ENCODE assay signal across 19 cellular contexts in genomic region chr2:8600456-8600855, GRCh38.
DNase-seq lines count a peak whose midpoint lies in the region; ATAC-seq and TF ChIP-seq lines count a peak whose summit lies in the region.
"Had no signal": no experiment of that assay in that cellular context is flagged by ENCODE, and none has a peak within 500 bp of the region (broad histone marks: within the 10 kb centered on the region; RNA-seq: fewer than 3 reads in every experiment).

No MANE protein-coding gene starts in this region.

- no peaks in the 10 kb centered on the region for H3K4me1 Mint-ChIP-seq in activated CD4-positive, alpha-beta T cell treated with anti-CD3 and anti-CD28 coated beads, Interleukin-2, amount 10 ng/mL, durations not matched to agents 7 days and 5 days
- H3K4me1 Mint-ChIP-seq in nephron progenitor cell, result peaks cover 46% of the 10 kb centered on the region

- H3K4me1 ChIP-seq in suprapubic skin (no peaks in the 10 kb centered on the region), PC-3 (ENCODE audit: insufficient read depth, low read length) (peaks cover 41% of the 10 kb centered on the region)

- no peaks in the 10 kb centered on the region for H3K9me3 Mint-ChIP-seq in activated CD4-positive, alpha-beta T cell treated with anti-CD3 and anti-CD28 coated beads, Interleukin-2, amount 10 ng/mL, durations not matched to agents 7 days and 5 days
- no peaks in the 10 kb centered on the region for H3K9me3 Mint-ChIP-seq in nephron progenitor cell
- H3K9me3 Mint-ChIP-seq: CD4-positive, alpha-beta T cell had no signal

- H2AFZ ChIP-seq in PC-3 (ENCODE audit: low read length), result no peak overlapping the region

- intact Hi-C loops in PC-3 (cut with micrococcal nuclease), result loop anchor here (10.0 kb wide), 1 partner anchor 156 kb away; no protein-coding TSS in a partner anchor

- CTCF ChIA-PET in activated CD4-positive, alpha-beta T cell treated with anti-CD3 and anti-CD28 coated beads, Interleukin-2, amount 10 ng/mL, durations not matched to agents 7 days and 5 days (lab: Charles Lee), result no interaction called here
- CTCF ChIA-PET in PC-3 (lab: Charles Lee), result no interaction called here

- no peaks in the 10 kb centered on the region for H3K36me3 ChIP-seq in suprapubic skin
- H3K36me3 ChIP-seq in PC-3 (ENCODE audit: low read depth, low read length), result no peaks in the 10 kb centered on the region
- H3K36me3 ChIP-seq: BLaER1 had no signal

- H3K4me3 ChIP-seq in suprapubic skin (no peak overlapping the region), PC-3 (ENCODE audit: low read length) (no peak overlapping the region)
- H3K4me3 ChIP-seq: BLaER1 had no signal

- BruUV-seq in PC-3 (replicated peaks; lab: Mats Ljungman, UMichigan), result no TSS peak

- H3F3A ChIP-seq in PC-3 (ENCODE audit: low read length, unreplicated experiment), result no peaks in the 10 kb centered on the region

- H3K27ac Mint-ChIP-seq in activated CD4-positive, alpha-beta T cell treated with anti-CD3 and anti-CD28 coated beads, Interleukin-2, amount 10 ng/mL, durations not matched to agents 7 days and 5 days, result peak overlapping the region; percentile 39
- peak overlapping the region; percentile 19 for H3K27ac Mint-ChIP-seq in nephron progenitor cell
- H3K27ac Mint-ChIP-seq: CD4-positive, alpha-beta T cell had no signal

- H3K27ac ChIP-seq in suprapubic skin (no peak overlapping the region), PC-3 (ENCODE audit: low read length) (no peak overlapping the region)
- H3K27ac ChIP-seq: 22Rv1, KMS-11, RWPE1 had no signal

- H3K36me3 Mint-ChIP-seq in activated CD4-positive, alpha-beta T cell treated with anti-CD3 and anti-CD28 coated beads, Interleukin-2, amount 10 ng/mL, durations not matched to agents 7 days and 5 days (ENCODE audit: low read depth), result no peaks in the 10 kb centered on the region
- no peaks in the 10 kb centered on the region for H3K36me3 Mint-ChIP-seq in nephron progenitor cell (ENCODE audit: low read depth)

- no peak for DNase-seq in activated CD4-positive, alpha-beta T cell treated with anti-CD3 and anti-CD28 coated beads, Interleukin-2, amount 10 ng/mL, durations not matched to agents 7 days and 5 days
- no peak for DNase-seq in activated CD4-positive, alpha-beta T cell treated with anti-CD3 and anti-CD28 coated beads for 48 hours
- DNase-seq in islet precursor cell (peak; percentile 37), nephron progenitor cell (no peak), suprapubic skin (ENCODE audit: low spot score in 2 of 2) (peak; percentile 48 to 68), PC-3 (no peak)
- no peak for DNase-seq in stimulated activated CD4-positive, alpha-beta T cell treated with anti-CD3 and anti-CD28 coated beads, Interleukin-4, amount 100 ng/mL, for 1 hour
- DNase-seq: MM.1S, NCI-H2029 treated with DMSO at 0.1 percent for 48 hours, NCI-H2227 treated with DMSO at 0.1 percent for 48 hours, NCI-H69, SHP77 had no signal

- H3K27me3 ChIP-seq in suprapubic skin (no peaks in the 10 kb centered on the region), PC-3 (ENCODE audit: low read length) (no peaks in the 10 kb centered on the region)
- H3K27me3 ChIP-seq: BLaER1 had no signal

- H3K4me2 ChIP-seq in PC-3 (ENCODE audit: low read length), result no peak overlapping the region
- H3K4me2 ChIP-seq: KMS-11 had no signal

- H3K79me2 ChIP-seq in PC-3 (ENCODE audit: low read length), result no peaks in the 10 kb centered on the region

- TF ChIP-seq POLR2A in suprapubic skin (IDR thresholded peaks at IDR 0.05), result no peak

- 96% methylated on average over 14 of the region's 14 CpGs for WGBS in suprapubic skin

- ATAC-seq in PC-3, result no peak
- ATAC-seq in HG03439 (IDR thresholded peaks at IDR 0.05; ENCODE audit: unreplicated experiment), result no peak
- ATAC-seq: Panc1 had no signal

- no peak overlapping the region for H3K4me3 Mint-ChIP-seq in activated CD4-positive, alpha-beta T cell treated with anti-CD3 and anti-CD28 coated beads, Interleukin-2, amount 10 ng/mL, durations not matched to agents 7 days and 5 days
- H3K4me3 Mint-ChIP-seq in nephron progenitor cell, result no peak overlapping the region
- H3K4me3 Mint-ChIP-seq: CD4-positive, alpha-beta T cell had no signal

- H3K9me2 ChIP-seq in PC-3 (replicated peaks; ENCODE audit: low read length), result no peaks in the 10 kb centered on the region

- peaks cover 4% of the 10 kb centered on the region for H3K27me3 Mint-ChIP-seq in activated CD4-positive, alpha-beta T cell treated with anti-CD3 and anti-CD28 coated beads, Interleukin-2, amount 10 ng/mL, durations not matched to agents 7 days and 5 days
- no peaks in the 10 kb centered on the region for H3K27me3 Mint-ChIP-seq in nephron progenitor cell (ENCODE audit: low read depth, poor library complexity)
- H3K27me3 Mint-ChIP-seq: CD4-positive, alpha-beta T cell had no signal

- TF ChIP-seq CTCF in nephron progenitor cell (IDR thresholded peaks at IDR 0.05) (no peak), suprapubic skin (IDR thresholded peaks at IDR 0.05) (no peak), PC-3 (conservative IDR thresholded peaks at IDR 0.05; ENCODE audit: low read depth, low read length) (no peak)

- no peaks in the 10 kb centered on the region for H4K20me1 ChIP-seq in PC-3 (ENCODE audit: low read length)
- H4K20me1 ChIP-seq: BLaER1 had no signal

- no peaks in the 10 kb centered on the region for H3K9me3 ChIP-seq in suprapubic skin
- H3K9me3 ChIP-seq in PC-3 (ENCODE audit: low read length), result no peaks in the 10 kb centered on the region
- H3K9me3 ChIP-seq: BLaER1 had no signal

- H3K9ac ChIP-seq in PC-3 (ENCODE audit: low read length), result no peak overlapping the region
- H3K9ac ChIP-seq: BLaER1, KMS-11 had no signal

- no peak for TF ChIP-seq EP300 in suprapubic skin (IDR thresholded peaks at IDR 0.05)

- POLR2A ChIA-PET in activated CD4-positive, alpha-beta T cell treated with anti-CD3 and anti-CD28 coated beads, Interleukin-2, amount 10 ng/mL, durations not matched to agents 7 days and 5 days (lab: Charles Lee), result no interaction called here
- POLR2A ChIA-PET in PC-3 (lab: Charles Lee; ENCODE audit: unreplicated experiment), result no interaction called here

Comparison
In these comparisons a context has a peak if more than half of its experiments do, and no peak if none do; other contexts are left out.
1. DNase-seq: peak in islet precursor cell (single experiment) and suprapubic skin (2 of 2); none in activated CD4-positive, alpha-beta T cell treated with anti-CD3 and anti-CD28 coated beads, Interleukin-2, amount 10 ng/mL, durations not matched to agents 7 days and 5 days (single experiment), activated CD4-positive, alpha-beta T cell treated with anti-CD3 and anti-CD28 coated beads for 48 hours (single experiment), nephron progenitor cell (single experiment), PC-3 (single experiment) and stimulated activated CD4-positive, alpha-beta T cell treated with anti-CD3 and anti-CD28 coated beads, Interleukin-4, amount 100 ng/mL, for 1 hour (single experiment).